1 cellular context compared by ENCODE assay signal in the genomic region with DNA sequence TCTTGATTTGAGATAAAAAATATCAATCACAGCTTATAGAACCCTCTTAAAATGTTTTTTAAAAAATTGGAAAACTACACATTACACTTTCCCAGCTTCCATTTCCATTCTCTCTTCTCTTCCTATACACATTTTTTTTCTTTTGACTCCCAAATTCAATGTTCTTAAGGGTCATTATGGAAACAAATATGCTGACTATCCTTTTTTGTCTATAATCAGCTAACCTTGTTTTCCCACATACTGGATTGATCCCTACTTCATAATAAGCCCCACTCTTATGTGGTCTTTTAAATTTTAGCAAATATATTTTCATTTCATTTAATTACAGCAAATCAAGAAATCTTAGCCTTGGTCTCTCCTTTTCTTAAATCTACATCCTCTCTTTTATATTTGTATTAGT.
TF ChIP-seq lines count a peak whose summit lies in the region.

No MANE protein-coding gene starts in this region.

TF ChIP-seq in K562, 482 proteins besides CTCF, POLR2A, EP300 and RAD21 (continued from another document):
- TF ChIP-seq, protein P1, sequence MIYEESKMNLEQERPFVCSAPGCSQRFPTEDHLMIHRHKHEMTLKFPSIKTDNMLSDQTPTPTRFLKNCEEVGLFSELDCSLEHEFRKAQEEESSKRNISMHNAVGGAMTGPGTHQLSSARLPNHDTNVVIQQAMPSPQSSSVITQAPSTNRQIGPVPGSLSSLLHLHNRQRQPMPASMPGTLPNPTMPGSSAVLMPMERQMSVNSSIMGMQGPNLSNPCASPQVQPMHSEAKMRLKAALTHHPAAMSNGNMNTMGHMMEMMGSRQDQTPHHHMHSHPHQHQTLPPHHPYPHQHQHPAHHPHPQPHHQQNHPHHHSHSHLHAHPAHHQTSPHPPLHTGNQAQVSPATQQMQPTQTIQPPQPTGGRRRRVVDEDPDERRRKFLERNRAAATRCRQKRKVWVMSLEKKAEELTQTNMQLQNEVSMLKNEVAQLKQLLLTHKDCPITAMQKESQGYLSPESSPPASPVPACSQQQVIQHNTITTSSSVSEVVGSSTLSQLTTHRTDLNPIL (CRISPR knock-in tag; IDR thresholded peaks at IDR 0.05) = no peak
- TF ChIP-seq ZNF583 (CRISPR knock-in tag; IDR thresholded peaks at IDR 0.05) = no peak
- peak; percentile 43; the same call in 1 of the 2 replicates for TF ChIP-seq C11orf30 (IDR thresholded peaks at IDR 0.05; ENCODE audit: low read depth)
- no peak for TF ChIP-seq ZKSCAN3 (CRISPR knock-in tag; IDR thresholded peaks at IDR 0.05)
- TF ChIP-seq, protein P2, sequence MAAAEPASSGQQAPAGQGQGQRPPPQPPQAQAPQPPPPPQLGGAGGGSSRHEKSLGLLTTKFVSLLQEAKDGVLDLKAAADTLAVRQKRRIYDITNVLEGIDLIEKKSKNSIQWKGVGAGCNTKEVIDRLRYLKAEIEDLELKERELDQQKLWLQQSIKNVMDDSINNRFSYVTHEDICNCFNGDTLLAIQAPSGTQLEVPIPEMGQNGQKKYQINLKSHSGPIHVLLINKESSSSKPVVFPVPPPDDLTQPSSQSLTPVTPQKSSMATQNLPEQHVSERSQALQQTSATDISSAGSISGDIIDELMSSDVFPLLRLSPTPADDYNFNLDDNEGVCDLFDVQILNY (CRISPR knock-in tag; IDR thresholded peaks at IDR 0.05) = no peak
- no peak for TF ChIP-seq GABPB1 (CRISPR knock-in tag; IDR thresholded peaks at IDR 0.05)
- TF ChIP-seq SUPT5H (IDR thresholded peaks at IDR 0.05) = no peak
- TF ChIP-seq, protein P3, sequence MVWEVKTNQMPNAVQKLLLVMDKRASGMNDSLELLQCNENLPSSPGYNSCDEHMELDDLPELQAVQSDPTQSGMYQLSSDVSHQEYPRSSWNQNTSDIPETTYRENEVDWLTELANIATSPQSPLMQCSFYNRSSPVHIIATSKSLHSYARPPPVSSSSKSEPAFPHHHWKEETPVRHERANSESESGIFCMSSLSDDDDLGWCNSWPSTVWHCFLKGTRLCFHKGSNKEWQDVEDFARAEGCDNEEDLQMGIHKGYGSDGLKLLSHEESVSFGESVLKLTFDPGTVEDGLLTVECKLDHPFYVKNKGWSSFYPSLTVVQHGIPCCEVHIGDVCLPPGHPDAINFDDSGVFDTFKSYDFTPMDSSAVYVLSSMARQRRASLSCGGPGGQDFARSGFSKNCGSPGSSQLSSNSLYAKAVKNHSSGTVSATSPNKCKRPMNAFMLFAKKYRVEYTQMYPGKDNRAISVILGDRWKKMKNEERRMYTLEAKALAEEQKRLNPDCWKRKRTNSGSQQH (CRISPR knock-in tag; IDR thresholded peaks at IDR 0.05) = no peak
- TF ChIP-seq RBM39 (optimal IDR thresholded peaks at IDR 0.05; ENCODE audit: low read depth, low read length) = no peak
- TF ChIP-seq ZNF224 (CRISPR knock-in tag; IDR thresholded peaks at IDR 0.05) = no peak
- TF ChIP-seq, protein P4, sequence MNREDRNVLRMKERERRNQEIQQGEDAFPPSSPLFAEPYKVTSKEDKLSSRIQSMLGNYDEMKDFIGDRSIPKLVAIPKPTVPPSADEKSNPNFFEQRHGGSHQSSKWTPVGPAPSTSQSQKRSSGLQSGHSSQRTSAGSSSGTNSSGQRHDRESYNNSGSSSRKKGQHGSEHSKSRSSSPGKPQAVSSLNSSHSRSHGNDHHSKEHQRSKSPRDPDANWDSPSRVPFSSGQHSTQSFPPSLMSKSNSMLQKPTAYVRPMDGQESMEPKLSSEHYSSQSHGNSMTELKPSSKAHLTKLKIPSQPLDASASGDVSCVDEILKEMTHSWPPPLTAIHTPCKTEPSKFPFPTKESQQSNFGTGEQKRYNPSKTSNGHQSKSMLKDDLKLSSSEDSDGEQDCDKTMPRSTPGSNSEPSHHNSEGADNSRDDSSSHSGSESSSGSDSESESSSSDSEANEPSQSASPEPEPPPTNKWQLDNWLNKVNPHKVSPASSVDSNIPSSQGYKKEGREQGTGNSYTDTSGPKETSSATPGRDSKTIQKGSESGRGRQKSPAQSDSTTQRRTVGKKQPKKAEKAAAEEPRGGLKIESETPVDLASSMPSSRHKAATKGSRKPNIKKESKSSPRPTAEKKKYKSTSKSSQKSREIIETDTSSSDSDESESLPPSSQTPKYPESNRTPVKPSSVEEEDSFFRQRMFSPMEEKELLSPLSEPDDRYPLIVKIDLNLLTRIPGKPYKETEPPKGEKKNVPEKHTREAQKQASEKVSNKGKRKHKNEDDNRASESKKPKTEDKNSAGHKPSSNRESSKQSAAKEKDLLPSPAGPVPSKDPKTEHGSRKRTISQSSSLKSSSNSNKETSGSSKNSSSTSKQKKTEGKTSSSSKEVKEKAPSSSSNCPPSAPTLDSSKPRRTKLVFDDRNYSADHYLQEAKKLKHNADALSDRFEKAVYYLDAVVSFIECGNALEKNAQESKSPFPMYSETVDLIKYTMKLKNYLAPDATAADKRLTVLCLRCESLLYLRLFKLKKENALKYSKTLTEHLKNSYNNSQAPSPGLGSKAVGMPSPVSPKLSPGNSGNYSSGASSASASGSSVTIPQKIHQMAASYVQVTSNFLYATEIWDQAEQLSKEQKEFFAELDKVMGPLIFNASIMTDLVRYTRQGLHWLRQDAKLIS (CRISPR knock-in tag; IDR thresholded peaks at IDR 0.05) = no peak
- TF ChIP-seq GTF2A2 (tag; IDR thresholded peaks at IDR 0.05) = no peak
- no peak for TF ChIP-seq TOE1 (IDR thresholded peaks at IDR 0.05; ENCODE audit: borderline replicate concordance)
- TF ChIP-seq TOE1 (CRISPR knock-in tag; IDR thresholded peaks at IDR 0.05; ENCODE audit: borderline replicate concordance, low read depth) = no peak
- TF ChIP-seq U2AF2 (optimal IDR thresholded peaks at IDR 0.05; ENCODE audit: low read depth, low read length) = no peak
- no peak for TF ChIP-seq NCOA2 (IDR thresholded peaks at IDR 0.05; ENCODE audit: partially characterized antibody in 2 of 2)
- TF ChIP-seq HCFC1 (IDR thresholded peaks at IDR 0.05; ENCODE audit: low read depth, low read length) = no peak
- no peak for TF ChIP-seq ZNF41 (CRISPR knock-in tag; conservative IDR thresholded peaks at IDR 0.05)
